Comparison of ENCODE assay signal across 13 cellular contexts in genomic region chr1:183282101-183282855, GRCh38.
DNase-seq lines count a peak whose midpoint lies in the region; TF ChIP-seq lines count a peak whose summit lies in the region.
"Had no signal": no experiment of that assay in that cellular context is flagged by ENCODE, and none has a peak within 500 bp of the region (broad histone marks: within the 10 kb centered on the region; RNA-seq: fewer than 3 reads in every experiment).

No MANE protein-coding gene starts in this region.

- H3K36me3 Mint-ChIP-seq in Caco-2 (ENCODE audit: insufficient read depth, unreplicated experiment) = no peaks in the 10 kb centered on the region
- H3K36me3 Mint-ChIP-seq: naive B cell, T-cell had no signal

- H3K9ac ChIP-seq in iPS-15b (ENCODE audit: low read depth, low read length) (peak overlapping the region; percentile 24), rectal smooth muscle tissue (ENCODE audit: low read length) (no peak overlapping the region)

- intact Hi-C loops in Caco-2 (cut with micrococcal nuclease; ENCODE audit: unreplicated experiment) = no loop called here

- in situ Hi-C loops in brain microvascular endothelial cell (cut with HindIII; ENCODE audit: low pct_ligation_motif_present, low sequenced_read_pairs) = no loop called here

- H3K9me3 Mint-ChIP-seq in Caco-2 (ENCODE audit: unreplicated experiment) = no peaks in the 10 kb centered on the region
- H3K9me3 Mint-ChIP-seq: activated T-cell treated with anti-CD3 and anti-CD28 coated beads, Interleukin-2, amount 50 U/mL, for 24 hours; naive B cell; T-cell had no signal

- 0 out of 2 replicates have a peak, but pooled peaks cover 1% of the 10 kb centered on the region for H3K36me3 ChIP-seq in Caco-2 (ENCODE audit: control insufficient read depth, insufficient read depth, low read length)
- H3K36me3 ChIP-seq in brain microvascular endothelial cell (replicated peaks) = no peaks in the 10 kb centered on the region
- no peaks in the 10 kb centered on the region for H3K36me3 ChIP-seq in iPS-15b (ENCODE audit: control insufficient read depth, insufficient read depth, low read length)
- no peaks in the 10 kb centered on the region for H3K36me3 ChIP-seq in rectal smooth muscle tissue (ENCODE audit: control insufficient read depth, insufficient read depth, low read length)
- H3K36me3 ChIP-seq: spleen had no signal

- BruUV-seq in Caco-2 (replicated peaks; lab: Mats Ljungman, UMichigan) = no TSS peak

- POLR2A ChIA-PET in Caco-2 (lab: Charles Lee) = no interaction called here

- no peak for TF ChIP-seq CTCF in Caco-2 (IDR thresholded peaks at IDR 0.05; ENCODE audit: insufficient read depth in 1 of 2, low read depth in 1 of 2, low read length in 1 of 2, severe bottlenecking in 1 of 2, unreplicated experiment in 1 of 2)
- TF ChIP-seq CTCF in brain microvascular endothelial cell (IDR thresholded peaks at IDR 0.05; ENCODE audit: low read depth, low read length, missing control alignments) = peak; percentile 1

- H3K27ac ChIP-seq in brain microvascular endothelial cell (no peak overlapping the region), rectal smooth muscle tissue (ENCODE audit: low read depth, low read length) (peak overlapping the region; percentile 45)
- H3K27ac ChIP-seq: foreskin keratinocyte had no signal

- H3K9me3 ChIP-seq in Caco-2 (no peaks in the 10 kb centered on the region), iPS-15b (ENCODE audit: control insufficient read depth, insufficient read depth, low read length) (no peaks in the 10 kb centered on the region)
- H3K9me3 ChIP-seq: spleen had no signal

- H3K27ac Mint-ChIP-seq in Caco-2 (ENCODE audit: unreplicated experiment) = peak overlapping the region; percentile 88
- H3K27ac Mint-ChIP-seq: activated T-cell treated with anti-CD3 and anti-CD28 coated beads, Interleukin-2, amount 50 U/mL, for 24 hours; T-cell had no signal

- CTCF ChIA-PET in Caco-2 (lab: Charles Lee) = interaction anchor here (0.5 to 1.5 kb wide), 8 partner anchors 22 to 383 kb away, joined by 3 to 11 read pairs (median 3); partner anchors contain the start of gene NMNAT2

- H3K27me3 ChIP-seq in Caco-2 (replicated peaks; ENCODE audit: control insufficient read depth, insufficient read depth, low read length) (no peaks in the 10 kb centered on the region), brain microvascular endothelial cell (replicated peaks) (no peaks in the 10 kb centered on the region), iPS-15b (ENCODE audit: control insufficient read depth, insufficient read depth, low read length) (no peaks in the 10 kb centered on the region), rectal smooth muscle tissue (ENCODE audit: control insufficient read depth, insufficient read depth, low read length) (no peaks in the 10 kb centered on the region)
- H3K27me3 ChIP-seq: foreskin keratinocyte had no signal

- peak; percentile 29 to 48 for DNase-seq in Caco-2
- no peak for DNase-seq in brain microvascular endothelial cell
- DNase-seq in NCI-H1436 (lab: John Stamatoyannopoulos, UW) = no peak
- DNase-seq in HPDE6-E6E7 (ENCODE audit: extremely low spot score) = no peak
- no peak for DNase-seq in cerebellum (ENCODE audit: low spot score)
- DNase-seq in GOT3 (lab: John Stamatoyannopoulos, UW) = no peak

- H3K4me1 ChIP-seq in Caco-2 (peaks cover 49% of the 10 kb centered on the region), iPS-15b (ENCODE audit: control insufficient read depth, insufficient read depth, low read length) (peaks cover 7% of the 10 kb centered on the region), rectal smooth muscle tissue (ENCODE audit: control insufficient read depth, insufficient read depth, low read length) (peaks cover 31% of the 10 kb centered on the region)

- peaks cover 26% of the 10 kb centered on the region for H3K4me1 Mint-ChIP-seq in Caco-2 (ENCODE audit: low read depth, unreplicated experiment)

- peak overlapping the region; percentile 49 for H3K4me3 Mint-ChIP-seq in Caco-2 (ENCODE audit: unreplicated experiment)
- H3K4me3 Mint-ChIP-seq: activated T-cell treated with anti-CD3 and anti-CD28 coated beads, Interleukin-2, amount 50 U/mL, for 24 hours; naive B cell; T-cell had no signal

- no peak overlapping the region for H3K4me3 ChIP-seq in Caco-2 (ENCODE audit: low read depth, low read length)
- no peak overlapping the region for H3K4me3 ChIP-seq in brain microvascular endothelial cell (ENCODE audit: low read depth, low read length)
- H3K4me3 ChIP-seq in iPS-15b (ENCODE audit: low read depth, low read length) = no peak overlapping the region
- H3K4me3 ChIP-seq in rectal smooth muscle tissue (ENCODE audit: low read length) = peak overlapping the region; percentile 14
- H3K4me3 ChIP-seq: spleen had no signal

- H3K27me3 Mint-ChIP-seq in Caco-2 (ENCODE audit: insufficient read depth, unreplicated experiment) = no peaks in the 10 kb centered on the region
- H3K27me3 Mint-ChIP-seq: activated T-cell treated with anti-CD3 and anti-CD28 coated beads, Interleukin-2, amount 50 U/mL, for 24 hours had no signal

Comparison
In these comparisons a context has a peak if more than half of its experiments do, and no peak if none do; other contexts are left out.
1. DNase-seq: peak in Caco-2 (2 of 2); none in brain microvascular endothelial cell (single experiment), NCI-H1436 (single experiment), HPDE6-E6E7 (single experiment), cerebellum (single experiment) and GOT3 (single experiment).